In genomic region chr7:54785261-54785660, GRCh38 we compare ENCODE assay signal across 1 cellular context.
TF ChIP-seq lines count a peak whose summit lies in the region.

No MANE protein-coding gene starts in this region.

TF ChIP-seq in GM23338, 12 proteins besides CTCF, POLR2A, EP300 and RAD21 (continued from another document):
- TF ChIP-seq REST (IDR thresholded peaks at IDR 0.05; ENCODE audit: unreplicated experiment): no peak
- no peak for TF ChIP-seq ZNF331 (CRISPR knock-in tag; IDR thresholded peaks at IDR 0.05; ENCODE audit: low read depth)
